Comparison of ENCODE assay signal across 2 cellular contexts in the genomic region with DNA sequence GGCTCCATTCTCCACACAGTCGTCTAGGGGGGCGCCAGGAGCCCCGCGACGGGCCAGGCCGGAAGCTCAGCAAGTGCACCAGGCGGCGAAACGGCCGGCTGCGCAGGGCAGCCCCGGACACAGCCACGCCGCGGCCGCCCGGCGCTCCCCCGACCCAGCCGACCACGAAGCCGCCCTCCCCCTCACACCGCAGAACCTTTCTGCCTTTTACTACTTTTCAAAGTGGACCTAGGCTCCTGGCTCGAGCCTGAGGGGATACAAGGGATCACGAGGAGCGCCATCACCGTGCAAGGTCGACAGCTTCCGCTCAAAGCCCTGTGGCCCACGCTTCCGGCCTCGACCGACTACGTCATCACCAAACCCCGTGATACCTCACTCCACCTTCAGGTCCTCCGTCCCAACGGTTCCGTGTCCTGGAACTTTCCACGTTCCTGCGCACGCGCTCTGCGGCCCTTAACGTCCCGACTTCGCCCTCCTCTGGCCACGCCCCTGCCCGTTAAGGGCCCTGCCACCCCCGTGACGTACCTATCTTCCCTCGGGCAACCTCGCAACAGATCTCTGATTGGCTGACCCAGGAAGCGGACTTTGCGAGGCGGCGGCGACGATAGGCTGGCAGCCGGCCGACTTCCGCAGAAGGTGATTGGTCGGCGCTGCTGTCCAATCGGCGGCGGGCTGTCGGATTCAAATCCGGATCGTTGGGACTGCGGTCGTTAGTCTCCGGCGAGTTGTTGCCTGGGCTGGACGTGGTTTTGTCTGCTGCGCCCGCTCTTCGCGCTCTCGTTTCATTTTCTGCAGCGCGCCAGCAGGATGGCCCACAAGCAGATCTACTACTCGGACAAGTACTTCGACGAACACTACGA.
TF ChIP-seq lines count a peak whose summit lies in the region.

A gene (plus strand): TSS at position 710 of the 860 bp plus-strand sequence. CDS start 98 bp downstream, at position 808.

TF ChIP-seq in IMR-90, 13 proteins besides CTCF, POLR2A, EP300 and RAD21:
- TF ChIP-seq MAFK (IDR thresholded peaks at IDR 0.05; ENCODE audit: low read depth, low read length) = no peak
- TF ChIP-seq, protein P1, sequence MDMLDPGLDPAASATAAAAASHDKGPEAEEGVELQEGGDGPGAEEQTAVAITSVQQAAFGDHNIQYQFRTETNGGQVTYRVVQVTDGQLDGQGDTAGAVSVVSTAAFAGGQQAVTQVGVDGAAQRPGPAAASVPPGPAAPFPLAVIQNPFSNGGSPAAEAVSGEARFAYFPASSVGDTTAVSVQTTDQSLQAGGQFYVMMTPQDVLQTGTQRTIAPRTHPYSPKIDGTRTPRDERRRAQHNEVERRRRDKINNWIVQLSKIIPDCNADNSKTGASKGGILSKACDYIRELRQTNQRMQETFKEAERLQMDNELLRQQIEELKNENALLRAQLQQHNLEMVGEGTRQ (IDR thresholded peaks at IDR 0.05; ENCODE audit: low read depth, low read length) = peak; percentile 78
- peak; percentile 97 for TF ChIP-seq MXI1 (IDR thresholded peaks at IDR 0.05; ENCODE audit: borderline replicate concordance, low read depth, low read length)
- 0 out of 2 replicates have a peak, but pooled peaks have one; percentile 59 for TF ChIP-seq MAZ (IDR thresholded peaks at IDR 0.05; ENCODE audit: borderline replicate concordance, low read depth, low read length)
- TF ChIP-seq RFX5 (IDR thresholded peaks at IDR 0.05; ENCODE audit: low read depth, low read length) = peak; percentile 95
- peak; percentile 54; the same call in 1 of the 2 replicates for TF ChIP-seq FOS (IDR thresholded peaks at IDR 0.05; ENCODE audit: low read depth, low read length)
- no peak; the same call in 1 of the 2 replicates for TF ChIP-seq CHD1 (IDR thresholded peaks at IDR 0.05; ENCODE audit: low read depth, low read length)
- no peak for TF ChIP-seq BHLHE40 (IDR thresholded peaks at IDR 0.05; ENCODE audit: low read depth, low read length)

TF ChIP-seq in endothelial cell of umbilical vein, 7 proteins besides CTCF, POLR2A, EP300 and RAD21:
- TF ChIP-seq POLR2AphosphoS5 (IDR thresholded peaks at IDR 0.05; ENCODE audit: insufficient read depth, low read depth, low read length) (peak; percentile 97), EZH2 (IDR thresholded peaks at IDR 0.05; ENCODE audit: borderline replicate concordance, low read depth, low read length, severe bottlenecking) (no peak), MYC (IDR thresholded peaks at IDR 0.05; ENCODE audit: low read depth, low read length) (peak; percentile 86), JUN (IDR thresholded peaks at IDR 0.05; ENCODE audit: borderline replicate concordance, insufficient read depth, insufficient read length, low read depth) (peak; percentile 61), FOS (IDR thresholded peaks at IDR 0.05; ENCODE audit: borderline replicate concordance, insufficient read depth, low read length) (no peak), GATA2 (IDR thresholded peaks at IDR 0.05; ENCODE audit: insufficient read depth, insufficient read length, low read depth, low read length) (no peak)
- TF ChIP-seq, protein P2, sequence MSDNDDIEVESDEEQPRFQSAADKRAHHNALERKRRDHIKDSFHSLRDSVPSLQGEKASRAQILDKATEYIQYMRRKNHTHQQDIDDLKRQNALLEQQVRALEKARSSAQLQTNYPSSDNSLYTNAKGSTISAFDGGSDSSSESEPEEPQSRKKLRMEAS (IDR thresholded peaks at IDR 0.05; ENCODE audit: insufficient read depth, insufficient read length) = peak; percentile 39
